9 cellular contexts compared by ENCODE assay signal in the genomic region with DNA sequence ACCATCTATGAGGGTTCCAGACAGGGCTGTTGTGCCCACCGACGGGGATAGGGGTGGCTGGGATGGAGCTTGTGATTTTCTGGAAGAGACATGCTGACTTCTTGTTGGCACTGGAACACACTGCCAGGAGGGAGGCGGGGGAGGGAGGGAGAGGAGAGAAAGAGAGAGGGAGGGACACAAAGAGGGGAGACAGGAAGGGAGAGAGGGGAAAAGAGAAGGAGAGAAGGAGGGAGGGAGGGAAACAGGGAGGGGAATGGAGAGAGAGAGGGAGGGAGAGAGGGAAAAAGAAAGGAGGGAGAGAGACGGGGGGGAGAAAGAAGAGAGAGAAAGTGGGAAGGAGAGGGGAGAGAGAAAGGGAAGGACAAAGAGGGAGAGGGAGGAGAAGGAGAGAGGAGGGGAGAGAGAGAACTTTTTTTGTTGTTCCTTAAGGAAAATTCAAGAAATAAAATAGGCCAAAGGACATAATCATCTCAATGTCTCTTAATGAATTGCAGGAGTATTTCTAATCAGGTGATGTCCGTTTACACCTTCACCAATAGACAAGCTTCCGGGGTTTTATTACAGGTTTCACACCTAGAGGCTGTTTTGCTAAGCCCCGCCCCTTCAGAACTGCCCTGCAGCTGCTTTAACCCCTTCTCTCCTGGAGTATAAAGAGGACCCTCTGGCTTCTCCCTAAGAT.
DNase-seq lines count a peak whose midpoint lies in the region; ATAC-seq and TF ChIP-seq lines count a peak whose summit lies in the region.
"Had no signal": no experiment of that assay in that cellular context is flagged by ENCODE, and none has a peak within 500 bp of the region (broad histone marks: within the 10 kb centered on the region; RNA-seq: fewer than 3 reads in every experiment).

No MANE protein-coding gene starts in this region.

- 38% methylated on average over 7 of the region's 7 CpGs for WGBS in esophagus muscularis mucosa

- peak overlapping the region in 1 of 4 donors; percentile 3 for H3K4me3 ChIP-seq in esophagus muscularis mucosa

- peaks cover 8 to 10% (median 9%) of the 10 kb centered on the region in 4 donors for H3K36me3 ChIP-seq in esophagus muscularis mucosa

- TF ChIP-seq EP300 in esophagus muscularis mucosa (IDR thresholded peaks at IDR 0.05): no peak

- DNase-seq in GM20000 (ENCODE audit: low spot score) (peak; percentile 63), NCI-H2227 treated with DMSO at 0.1 percent for 48 hours (lab: John Stamatoyannopoulos, UW) (peak; percentile 24), esophagus muscularis mucosa (ENCODE audit: extremely low spot score) (no peak), renal cortical epithelial cell (ENCODE audit: low read depth) (peak; percentile 28), AML-193 (lab: John Stamatoyannopoulos, UW) (no peak), CD1c-positive myeloid dendritic cell (ENCODE audit: extremely low spot score) (no peak)
- DNase-seq: NCI-H446 had no signal

- H3K27ac ChIP-seq in esophagus muscularis mucosa (replicated peaks in 1 of 4): peak overlapping the region; percentile 65 to 79 (median 73)

- intact Hi-C loops in esophagus muscularis mucosa (cut with DNase I): no loop called here

- TF ChIP-seq POLR2A in esophagus muscularis mucosa (IDR thresholded peaks at IDR 0.05; ENCODE audit: low read depth): no peak

- ATAC-seq in GM21528 (IDR thresholded peaks at IDR 0.05; ENCODE audit: low FRiP score, unreplicated experiment): no peak
- ATAC-seq in GM19351 (IDR thresholded peaks at IDR 0.05; ENCODE audit: unreplicated experiment): no peak

- TF ChIP-seq CTCF in GM20000 (IDR thresholded peaks at IDR 0.05; ENCODE audit: extremely low read depth, missing control alignments): no peak
- no peak for TF ChIP-seq CTCF in esophagus muscularis mucosa (IDR thresholded peaks at IDR 0.05)

- no peaks in the 10 kb centered on the region for H3K27me3 ChIP-seq in esophagus muscularis mucosa

- no peaks in the 10 kb centered on the region for H3K9me3 ChIP-seq in esophagus muscularis mucosa

- peaks cover 2 to 37% (median 28%) of the 10 kb centered on the region in 4 donors for H3K4me1 ChIP-seq in esophagus muscularis mucosa

Comparison
In these comparisons a context has a peak if more than half of its experiments do, and no peak if none do; other contexts are left out.
1. DNase-seq: peak in GM20000 (single experiment), NCI-H2227 treated with DMSO at 0.1 percent for 48 hours (single experiment) and renal cortical epithelial cell (single experiment); none in esophagus muscularis mucosa (single experiment), AML-193 (0 of 2) and CD1c-positive myeloid dendritic cell (single experiment).